ENCODE assay signal across 1 cellular context in the genomic region with DNA sequence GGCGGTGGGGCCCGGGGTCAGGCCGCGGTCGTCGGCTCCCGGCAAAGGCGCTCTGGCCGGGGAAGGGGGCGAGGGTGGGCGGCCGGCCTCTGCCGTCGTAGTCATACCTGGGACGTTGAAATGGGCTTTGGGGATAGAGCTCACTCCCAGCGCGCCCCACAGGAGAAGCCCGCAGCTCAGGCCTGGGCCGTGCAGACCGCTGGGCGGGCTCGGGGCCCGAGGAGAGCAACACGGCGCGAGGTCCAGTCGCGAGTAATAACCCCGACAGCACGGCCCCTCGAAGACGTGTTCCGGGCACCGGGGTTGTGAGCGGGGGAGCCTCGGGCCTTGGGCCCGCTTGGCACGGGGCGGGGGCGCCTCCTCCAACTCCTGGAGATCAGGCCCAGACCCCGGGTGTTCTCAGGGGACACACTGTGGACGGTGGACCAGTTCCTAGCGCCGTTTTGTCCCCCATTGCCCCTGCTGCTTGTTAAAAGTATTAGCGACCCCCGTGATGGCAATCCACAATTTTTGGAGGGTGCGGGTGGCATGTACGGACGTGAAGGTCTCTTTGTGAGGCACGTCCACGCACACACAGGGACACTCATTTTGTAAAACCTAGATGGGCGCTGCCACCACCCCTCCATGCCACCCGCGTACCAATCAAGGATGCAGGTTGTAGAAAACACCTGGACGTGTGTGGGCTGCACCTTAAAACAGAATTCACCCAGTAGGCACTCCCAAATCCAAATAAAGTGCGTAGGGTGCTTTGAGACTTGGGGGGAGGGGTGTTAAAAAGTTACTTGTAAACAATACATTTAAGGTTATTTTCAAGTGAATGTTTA.
TF ChIP-seq lines count a peak whose summit lies in the region.

No MANE protein-coding gene starts in this region.

TF ChIP-seq in WTC11, 78 proteins besides CTCF, POLR2A, EP300 and RAD21 (continued from another document):
- TF ChIP-seq, protein P1, sequence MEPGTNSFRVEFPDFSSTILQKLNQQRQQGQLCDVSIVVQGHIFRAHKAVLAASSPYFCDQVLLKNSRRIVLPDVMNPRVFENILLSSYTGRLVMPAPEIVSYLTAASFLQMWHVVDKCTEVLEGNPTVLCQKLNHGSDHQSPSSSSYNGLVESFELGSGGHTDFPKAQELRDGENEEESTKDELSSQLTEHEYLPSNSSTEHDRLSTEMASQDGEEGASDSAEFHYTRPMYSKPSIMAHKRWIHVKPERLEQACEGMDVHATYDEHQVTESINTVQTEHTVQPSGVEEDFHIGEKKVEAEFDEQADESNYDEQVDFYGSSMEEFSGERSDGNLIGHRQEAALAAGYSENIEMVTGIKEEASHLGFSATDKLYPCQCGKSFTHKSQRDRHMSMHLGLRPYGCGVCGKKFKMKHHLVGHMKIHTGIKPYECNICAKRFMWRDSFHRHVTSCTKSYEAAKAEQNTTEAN (CRISPR knock-in tag; IDR thresholded peaks at IDR 0.05), result no peak
- no peak for TF ChIP-seq MXD4 (CRISPR knock-in tag; IDR thresholded peaks at IDR 0.05; ENCODE audit: borderline replicate concordance)
- no peak for TF ChIP-seq SOX15 (CRISPR knock-in tag; IDR thresholded peaks at IDR 0.05)
- no peak for TF ChIP-seq ZNF263 (CRISPR knock-in tag; IDR thresholded peaks at IDR 0.05; ENCODE audit: low read depth)
- no peak for TF ChIP-seq ZNF219 (CRISPR knock-in tag; IDR thresholded peaks at IDR 0.05; ENCODE audit: borderline replicate concordance)
- no peak for TF ChIP-seq TEAD4 (CRISPR knock-in tag; IDR thresholded peaks at IDR 0.05)
- TF ChIP-seq, protein P2, sequence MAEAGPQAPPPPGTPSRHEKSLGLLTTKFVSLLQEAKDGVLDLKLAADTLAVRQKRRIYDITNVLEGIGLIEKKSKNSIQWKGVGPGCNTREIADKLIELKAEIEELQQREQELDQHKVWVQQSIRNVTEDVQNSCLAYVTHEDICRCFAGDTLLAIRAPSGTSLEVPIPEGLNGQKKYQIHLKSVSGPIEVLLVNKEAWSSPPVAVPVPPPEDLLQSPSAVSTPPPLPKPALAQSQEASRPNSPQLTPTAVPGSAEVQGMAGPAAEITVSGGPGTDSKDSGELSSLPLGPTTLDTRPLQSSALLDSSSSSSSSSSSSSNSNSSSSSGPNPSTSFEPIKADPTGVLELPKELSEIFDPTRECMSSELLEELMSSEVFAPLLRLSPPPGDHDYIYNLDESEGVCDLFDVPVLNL (CRISPR knock-in tag; IDR thresholded peaks at IDR 0.05; ENCODE audit: borderline replicate concordance, low read depth), result no peak
- TF ChIP-seq NFATC4 (CRISPR knock-in tag; IDR thresholded peaks at IDR 0.05), result no peak
- TF ChIP-seq, protein P3, sequence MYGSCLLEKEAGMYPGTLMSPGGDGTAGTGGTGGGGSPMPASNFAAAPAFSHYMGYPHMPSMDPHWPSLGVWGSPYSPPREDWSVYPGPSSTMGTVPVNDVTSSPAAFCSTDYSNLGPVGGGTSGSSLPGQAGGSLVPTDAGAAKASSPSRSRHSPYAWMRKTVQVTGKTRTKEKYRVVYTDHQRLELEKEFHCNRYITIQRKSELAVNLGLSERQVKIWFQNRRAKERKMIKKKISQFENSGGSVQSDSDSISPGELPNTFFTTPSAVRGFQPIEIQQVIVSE (CRISPR knock-in tag; IDR thresholded peaks at IDR 0.05; ENCODE audit: borderline replicate concordance), result no peak
- TF ChIP-seq FOXP1 (CRISPR knock-in tag; IDR thresholded peaks at IDR 0.05; ENCODE audit: borderline replicate concordance), result no peak
- TF ChIP-seq, protein P4, sequence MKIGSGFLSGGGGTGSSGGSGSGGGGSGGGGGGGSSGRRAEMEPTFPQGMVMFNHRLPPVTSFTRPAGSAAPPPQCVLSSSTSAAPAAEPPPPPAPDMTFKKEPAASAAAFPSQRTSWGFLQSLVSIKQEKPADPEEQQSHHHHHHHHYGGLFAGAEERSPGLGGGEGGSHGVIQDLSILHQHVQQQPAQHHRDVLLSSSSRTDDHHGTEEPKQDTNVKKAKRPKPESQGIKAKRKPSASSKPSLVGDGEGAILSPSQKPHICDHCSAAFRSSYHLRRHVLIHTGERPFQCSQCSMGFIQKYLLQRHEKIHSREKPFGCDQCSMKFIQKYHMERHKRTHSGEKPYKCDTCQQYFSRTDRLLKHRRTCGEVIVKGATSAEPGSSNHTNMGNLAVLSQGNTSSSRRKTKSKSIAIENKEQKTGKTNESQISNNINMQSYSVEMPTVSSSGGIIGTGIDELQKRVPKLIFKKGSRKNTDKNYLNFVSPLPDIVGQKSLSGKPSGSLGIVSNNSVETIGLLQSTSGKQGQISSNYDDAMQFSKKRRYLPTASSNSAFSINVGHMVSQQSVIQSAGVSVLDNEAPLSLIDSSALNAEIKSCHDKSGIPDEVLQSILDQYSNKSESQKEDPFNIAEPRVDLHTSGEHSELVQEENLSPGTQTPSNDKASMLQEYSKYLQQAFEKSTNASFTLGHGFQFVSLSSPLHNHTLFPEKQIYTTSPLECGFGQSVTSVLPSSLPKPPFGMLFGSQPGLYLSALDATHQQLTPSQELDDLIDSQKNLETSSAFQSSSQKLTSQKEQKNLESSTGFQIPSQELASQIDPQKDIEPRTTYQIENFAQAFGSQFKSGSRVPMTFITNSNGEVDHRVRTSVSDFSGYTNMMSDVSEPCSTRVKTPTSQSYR (CRISPR knock-in tag; IDR thresholded peaks at IDR 0.05), result no peak
- TF ChIP-seq EMX1 (CRISPR knock-in tag; IDR thresholded peaks at IDR 0.05), result no peak
- no peak for TF ChIP-seq ZNF671 (CRISPR knock-in tag; IDR thresholded peaks at IDR 0.05)
- TF ChIP-seq ZNF317 (CRISPR knock-in tag; IDR thresholded peaks at IDR 0.05; ENCODE audit: borderline replicate concordance, low read depth), result no peak
- no peak for TF ChIP-seq TCF7 (CRISPR knock-in tag; IDR thresholded peaks at IDR 0.05; ENCODE audit: low read depth)
- TF ChIP-seq, protein P5, sequence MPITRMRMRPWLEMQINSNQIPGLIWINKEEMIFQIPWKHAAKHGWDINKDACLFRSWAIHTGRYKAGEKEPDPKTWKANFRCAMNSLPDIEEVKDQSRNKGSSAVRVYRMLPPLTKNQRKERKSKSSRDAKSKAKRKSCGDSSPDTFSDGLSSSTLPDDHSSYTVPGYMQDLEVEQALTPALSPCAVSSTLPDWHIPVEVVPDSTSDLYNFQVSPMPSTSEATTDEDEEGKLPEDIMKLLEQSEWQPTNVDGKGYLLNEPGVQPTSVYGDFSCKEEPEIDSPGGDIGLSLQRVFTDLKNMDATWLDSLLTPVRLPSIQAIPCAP (CRISPR knock-in tag; IDR thresholded peaks at IDR 0.05), result no peak
- TF ChIP-seq, protein P6, sequence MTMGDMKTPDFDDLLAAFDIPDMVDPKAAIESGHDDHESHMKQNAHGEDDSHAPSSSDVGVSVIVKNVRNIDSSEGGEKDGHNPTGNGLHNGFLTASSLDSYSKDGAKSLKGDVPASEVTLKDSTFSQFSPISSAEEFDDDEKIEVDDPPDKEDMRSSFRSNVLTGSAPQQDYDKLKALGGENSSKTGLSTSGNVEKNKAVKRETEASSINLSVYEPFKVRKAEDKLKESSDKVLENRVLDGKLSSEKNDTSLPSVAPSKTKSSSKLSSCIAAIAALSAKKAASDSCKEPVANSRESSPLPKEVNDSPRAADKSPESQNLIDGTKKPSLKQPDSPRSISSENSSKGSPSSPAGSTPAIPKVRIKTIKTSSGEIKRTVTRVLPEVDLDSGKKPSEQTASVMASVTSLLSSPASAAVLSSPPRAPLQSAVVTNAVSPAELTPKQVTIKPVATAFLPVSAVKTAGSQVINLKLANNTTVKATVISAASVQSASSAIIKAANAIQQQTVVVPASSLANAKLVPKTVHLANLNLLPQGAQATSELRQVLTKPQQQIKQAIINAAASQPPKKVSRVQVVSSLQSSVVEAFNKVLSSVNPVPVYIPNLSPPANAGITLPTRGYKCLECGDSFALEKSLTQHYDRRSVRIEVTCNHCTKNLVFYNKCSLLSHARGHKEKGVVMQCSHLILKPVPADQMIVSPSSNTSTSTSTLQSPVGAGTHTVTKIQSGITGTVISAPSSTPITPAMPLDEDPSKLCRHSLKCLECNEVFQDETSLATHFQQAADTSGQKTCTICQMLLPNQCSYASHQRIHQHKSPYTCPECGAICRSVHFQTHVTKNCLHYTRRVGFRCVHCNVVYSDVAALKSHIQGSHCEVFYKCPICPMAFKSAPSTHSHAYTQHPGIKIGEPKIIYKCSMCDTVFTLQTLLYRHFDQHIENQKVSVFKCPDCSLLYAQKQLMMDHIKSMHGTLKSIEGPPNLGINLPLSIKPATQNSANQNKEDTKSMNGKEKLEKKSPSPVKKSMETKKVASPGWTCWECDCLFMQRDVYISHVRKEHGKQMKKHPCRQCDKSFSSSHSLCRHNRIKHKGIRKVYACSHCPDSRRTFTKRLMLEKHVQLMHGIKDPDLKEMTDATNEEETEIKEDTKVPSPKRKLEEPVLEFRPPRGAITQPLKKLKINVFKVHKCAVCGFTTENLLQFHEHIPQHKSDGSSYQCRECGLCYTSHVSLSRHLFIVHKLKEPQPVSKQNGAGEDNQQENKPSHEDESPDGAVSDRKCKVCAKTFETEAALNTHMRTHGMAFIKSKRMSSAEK (CRISPR knock-in tag; IDR thresholded peaks at IDR 0.05; ENCODE audit: borderline replicate concordance), result no peak
